Comparison of ENCODE assay signal across 11 cellular contexts in the genomic region with DNA sequence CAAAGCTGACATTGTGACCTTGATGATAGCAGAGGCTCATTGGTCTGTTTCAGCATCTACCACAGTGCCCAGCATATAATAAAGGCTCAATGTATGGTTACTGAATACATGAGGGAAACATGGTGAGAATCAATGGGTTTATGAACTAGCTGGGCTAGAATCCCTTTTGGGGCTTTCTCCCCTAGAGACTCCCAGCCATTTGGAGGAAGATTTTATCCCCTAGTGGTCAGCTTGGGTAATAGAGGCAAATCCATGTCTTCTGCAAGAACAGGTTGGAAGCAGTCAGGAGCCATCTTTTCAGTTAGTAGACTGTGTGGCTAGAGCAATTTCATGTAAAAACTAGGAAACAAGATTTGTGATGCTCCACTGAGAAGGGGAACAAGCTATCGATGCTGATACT. TPM values are rescaled to one million over a fixed set of nuclear protein-coding genes. Genes with fewer than 3 reads are reported as not detected.
DNase-seq lines count a peak whose midpoint lies in the region; TF ChIP-seq lines count a peak whose summit lies in the region.
"Had no signal": no experiment of that assay in that cellular context is flagged by ENCODE, and none has a peak within 500 bp of the region (broad histone marks: within the 10 kb centered on the region; RNA-seq: fewer than 3 reads in every experiment).

No MANE protein-coding gene starts in this region.

- TF ChIP-seq CTCF in GM20000 (IDR thresholded peaks at IDR 0.05; ENCODE audit: extremely low read depth, missing control alignments): no peak

- DNase-seq in AML-193 (lab: John Stamatoyannopoulos, UW) (peak; percentile 12 to 21), GM20000 (ENCODE audit: low spot score) (peak; percentile 13), SKM-1 (lab: John Stamatoyannopoulos, UW; ENCODE audit: unreplicated experiment) (peak; percentile 22), iris pigment epithelial cell (ENCODE audit: low read depth) (peak; percentile 4), NCI-H1092 treated with DMSO at 0.1 percent for 48 hours (lab: John Stamatoyannopoulos, UW) (no peak), NCI-H2227 treated with DMSO at 0.1 percent for 48 hours (lab: John Stamatoyannopoulos, UW) (no peak), dermis blood vessel endothelial cell (no peak)
- DNase-seq in activated CD4-positive, alpha-beta T cell treated with anti-CD3 and anti-CD28 coated beads, Interleukin-2, amount 50 U/mL, for 48 hours: no peak
- DNase-seq: activated CD4-positive, alpha-beta T cell treated with anti-CD3 and anti-CD28 coated beads, Interleukin-2, amount 10 ng/mL, durations not matched to agents 7 days and 5 days; NCI-H526 treated with DMSO at 0.1 percent for 48 hours; pancreas had no signal

RNA-seq across cellular contexts. Expression of gene REG4, which starts 15.8 kb away (rescaled TPM):
- total RNA-seq in dermis blood vessel endothelial cell: not detected in 2 replicates

RNA-seq across cellular contexts. Expression of gene HMGCS2, which starts 58.3 kb away (rescaled TPM):
- total RNA-seq in dermis blood vessel endothelial cell: not detected in 2 replicates
- total RNA-seq: activated CD4-positive, alpha-beta T cell treated with anti-CD3 and anti-CD28 coated beads, Interleukin-2, amount 10 ng/mL, durations not matched to agents 7 days and 5 days had no signal

Comparison
In these comparisons a context has a peak if more than half of its experiments do, and no peak if none do; other contexts are left out.
1. DNase-seq: peak in AML-193 (2 of 2), GM20000 (single experiment), SKM-1 (single experiment) and iris pigment epithelial cell (single experiment); none in NCI-H1092 treated with DMSO at 0.1 percent for 48 hours (single experiment), activated CD4-positive, alpha-beta T cell treated with anti-CD3 and anti-CD28 coated beads, Interleukin-2, amount 50 U/mL, for 48 hours (0 of 2), NCI-H2227 treated with DMSO at 0.1 percent for 48 hours (single experiment) and dermis blood vessel endothelial cell (single experiment).